19 cellular contexts compared by ENCODE assay signal in the genomic region with DNA sequence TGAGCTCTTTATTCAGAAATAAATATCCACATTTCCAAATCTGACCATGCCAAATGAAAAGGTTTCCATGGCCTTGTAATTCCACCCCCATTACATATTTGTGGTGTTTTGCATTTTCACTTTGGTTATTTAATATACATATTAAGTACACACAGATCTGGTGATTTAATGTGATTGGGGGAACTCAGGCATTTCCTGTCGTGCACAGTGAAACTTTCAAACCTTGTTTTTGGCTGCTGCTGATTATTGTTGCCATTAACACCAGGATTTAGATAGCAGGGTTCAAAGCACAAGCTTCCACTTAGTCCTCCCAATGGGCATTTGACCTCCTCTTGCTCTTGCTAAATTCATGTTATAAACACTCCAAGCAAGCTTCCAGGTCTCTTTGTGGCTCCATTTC.
A peak's percentile ranks its signal among the peaks of the same experiment; 100 is the strongest.
DNase-seq lines count a peak whose midpoint lies in the region; ATAC-seq and TF ChIP-seq lines count a peak whose summit lies in the region.
"Had no signal": no experiment of that assay in that cellular context is flagged by ENCODE, and none has a peak within 500 bp of the region (broad histone marks: within the 10 kb centered on the region; RNA-seq: fewer than 3 reads in every experiment).

No MANE protein-coding gene starts in this region.

- no peak for DNase-seq in activated CD8-positive, alpha-beta memory T cell treated with anti-CD3 and anti-CD28 coated beads, Interleukin-2, amount 10 ng/mL, durations not matched to agents 7 days and 5 days
- no peak for DNase-seq in activated CD8-positive, alpha-beta memory T cell treated with anti-CD3 and anti-CD28 coated beads, Interleukin-2, amount 50 U/mL, for 48 hours
- peak; percentile 66 for DNase-seq in MV-4-11 (lab: John Stamatoyannopoulos, UW)
- DNase-seq in dermis blood vessel endothelial cell: peak; percentile 34
- DNase-seq in PC-9: no peak
- no peak for DNase-seq in activated effector memory CD4-positive, alpha-beta T cell treated with anti-CD3 and anti-CD28 coated beads, Interleukin-2, amount 50 U/mL, for 16 hours
- DNase-seq in SIG-M5 treated with dmso at 0.1 percent for 504 hours (lab: John Stamatoyannopoulos, UW; ENCODE audit: unreplicated experiment): no peak
- DNase-seq: activated CD4-positive, alpha-beta T cell treated with anti-CD3 and anti-CD28 coated beads for 1 hour; activated T-cell treated with anti-CD3 and anti-CD28 coated beads for 4 hours; adrenal gland; DMS79 treated with DMSO at 0.1 percent for 48 hours; NCI-H1436; NCI-H226; NK-92 treated with Interleukin-12 subunit alpha and Interleukin-12 subunit beta, amount 100 ng/mL, for 24 hours had no signal

- ATAC-seq in activated CD8-positive, alpha-beta memory T cell treated with anti-CD3 and anti-CD28 coated beads, Interleukin-2, amount 10 ng/mL, durations not matched to agents 7 days and 5 days: no peak
- ATAC-seq: A549, K562 had no signal

- peaks cover 47% of the 10 kb centered on the region for H3K4me1 Mint-ChIP-seq in activated CD8-positive, alpha-beta memory T cell treated with anti-CD3 and anti-CD28 coated beads, Interleukin-2, amount 10 ng/mL, durations not matched to agents 7 days and 5 days

- no peaks in the 10 kb centered on the region for H4K20me1 ChIP-seq in PC-9 (ENCODE audit: insufficient read depth)

- H3K27ac ChIP-seq in skeletal muscle tissue (ENCODE audit: low read depth, low read length) (peak overlapping the region; percentile 64), PC-9 (no peak overlapping the region)
- H3K27ac ChIP-seq: A549 had no signal

- H3K36me3 ChIP-seq in skeletal muscle tissue (ENCODE audit: control insufficient read depth in 3 of 3, insufficient read depth in 3 of 3, low read length in 3 of 3) (no peaks in the 10 kb centered on the region), PC-9 (ENCODE audit: low read depth) (no peaks in the 10 kb centered on the region)
- H3K36me3 ChIP-seq: adrenal gland had no signal

- CTCF ChIA-PET in activated CD8-positive, alpha-beta memory T cell treated with anti-CD3 and anti-CD28 coated beads, Interleukin-2, amount 10 ng/mL, durations not matched to agents 7 days and 5 days (lab: Charles Lee): interaction anchor here (0.8 to 4.8 kb wide), 19 partner anchors 9 to 542 kb away, joined by 3 to 28 read pairs (median 6); a partner anchor contains a TSS
- CTCF ChIA-PET in PC-9 (lab: Charles Lee): interaction anchor here (0.6 kb wide), 1 partner anchor 477 kb away, joined by 4 read pairs; no protein-coding TSS in a partner anchor

- no peaks in the 10 kb centered on the region for H3K27me3 Mint-ChIP-seq in activated CD8-positive, alpha-beta memory T cell treated with anti-CD3 and anti-CD28 coated beads, Interleukin-2, amount 10 ng/mL, durations not matched to agents 7 days and 5 days
- H3K27me3 Mint-ChIP-seq: stimulated activated naive CD8-positive, alpha-beta T cell treated with anti-CD3 and anti-CD28 coated beads, Interleukin-15, Interleukin-2, amounts not matched to agents 100 ng/mL and 50 ng/mL, for 24 hours had no signal

- H3K4me2 ChIP-seq in PC-9: no peak overlapping the region
- H3K4me2 ChIP-seq: A549 had no signal

- H3K27ac Mint-ChIP-seq in activated CD8-positive, alpha-beta memory T cell treated with anti-CD3 and anti-CD28 coated beads, Interleukin-2, amount 10 ng/mL, durations not matched to agents 7 days and 5 days: peak overlapping the region; percentile 97
- H3K27ac Mint-ChIP-seq: stimulated activated naive CD8-positive, alpha-beta T cell treated with anti-CD3 and anti-CD28 coated beads, Interleukin-15, Interleukin-2, amounts not matched to agents 100 ng/mL and 50 ng/mL, for 24 hours had no signal

- H3K9me3 Mint-ChIP-seq in activated CD8-positive, alpha-beta memory T cell treated with anti-CD3 and anti-CD28 coated beads, Interleukin-2, amount 10 ng/mL, durations not matched to agents 7 days and 5 days (ENCODE audit: low read depth): no peaks in the 10 kb centered on the region

- POLR2A ChIA-PET in PC-9 (lab: Charles Lee; ENCODE audit: unreplicated experiment): no interaction called here

- H3K9me3 ChIP-seq in skeletal muscle tissue (ENCODE audit: control insufficient read depth in 3 of 3, low read length in 3 of 3) (no peaks in the 10 kb centered on the region), PC-9 (ENCODE audit: insufficient read depth, low read depth) (no peaks in the 10 kb centered on the region)
- H3K9me3 ChIP-seq: A549, adrenal gland had no signal

- BruUV-seq in PC-9 (replicated peaks; lab: Mats Ljungman, UMichigan): no TSS peak

- H3K4me1 ChIP-seq in skeletal muscle tissue (ENCODE audit: control insufficient read depth in 3 of 3, insufficient read depth in 3 of 3, low read length in 3 of 3) (peaks cover 46 to 57% (median 52%) of the 10 kb centered on the region in 3 donors), PC-9 (replicated peaks; ENCODE audit: insufficient read depth) (peaks cover 27% of the 10 kb centered on the region)
- H3K4me1 ChIP-seq: A549 had no signal

- no peak overlapping the region for H3K4me3 ChIP-seq in skeletal muscle tissue (ENCODE audit: low read length in 3 of 3)
- no peak overlapping the region for H3K4me3 ChIP-seq in PC-9
- H3K4me3 ChIP-seq: A549, adrenal gland, K562 had no signal

- H3K27me3 ChIP-seq in skeletal muscle tissue (ENCODE audit: control insufficient read depth in 3 of 3, insufficient read depth in 3 of 3, low read length in 3 of 3) (no peaks in the 10 kb centered on the region), PC-9 (ENCODE audit: insufficient read depth, low read depth) (no peaks in the 10 kb centered on the region)
- H3K27me3 ChIP-seq: adrenal gland had no signal

- H3K9ac ChIP-seq in skeletal muscle tissue (ENCODE audit: low read depth in 1 of 3, low read length in 3 of 3): no peak overlapping the region

- H3K36me3 Mint-ChIP-seq in activated CD8-positive, alpha-beta memory T cell treated with anti-CD3 and anti-CD28 coated beads, Interleukin-2, amount 10 ng/mL, durations not matched to agents 7 days and 5 days: peaks cover 7% of the 10 kb centered on the region
- H3K36me3 Mint-ChIP-seq: CD4-positive, CD25-positive, alpha-beta regulatory T cell had no signal

- TF ChIP-seq CTCF in PC-9 (conservative IDR thresholded peaks at IDR 0.05): no peak

- H3K79me2 ChIP-seq in PC-9 (ENCODE audit: low read depth): no peaks in the 10 kb centered on the region

- no peak overlapping the region for H3K4me3 Mint-ChIP-seq in activated CD8-positive, alpha-beta memory T cell treated with anti-CD3 and anti-CD28 coated beads, Interleukin-2, amount 10 ng/mL, durations not matched to agents 7 days and 5 days
- H3K4me3 Mint-ChIP-seq: stimulated activated naive CD8-positive, alpha-beta T cell treated with anti-CD3 and anti-CD28 coated beads, Interleukin-15, Interleukin-2, amounts not matched to agents 100 ng/mL and 50 ng/mL, for 24 hours had no signal

- H2AFZ ChIP-seq in PC-9: no peak overlapping the region

- H3K9me2 ChIP-seq in PC-9 (ENCODE audit: insufficient read depth): no peaks in the 10 kb centered on the region

- intact Hi-C loops in PC-9 (cut with micrococcal nuclease; ENCODE audit: unreplicated experiment): loop anchor here (5.0 kb wide), 1 partner anchor 199 kb away; a partner anchor contains a TSS

- H3F3A ChIP-seq in PC-9 (ENCODE audit: insufficient read depth, low read depth): peaks cover 12% of the 10 kb centered on the region

Comparison
In these comparisons a context has a peak if more than half of its experiments do, and no peak if none do; other contexts are left out.
1. DNase-seq: peak in MV-4-11 (single experiment) and dermis blood vessel endothelial cell (single experiment); none in activated CD8-positive, alpha-beta memory T cell treated with anti-CD3 and anti-CD28 coated beads, Interleukin-2, amount 10 ng/mL, durations not matched to agents 7 days and 5 days (single experiment), activated CD8-positive, alpha-beta memory T cell treated with anti-CD3 and anti-CD28 coated beads, Interleukin-2, amount 50 U/mL, for 48 hours (single experiment), PC-9 (0 of 2), activated effector memory CD4-positive, alpha-beta T cell treated with anti-CD3 and anti-CD28 coated beads, Interleukin-2, amount 50 U/mL, for 16 hours (single experiment) and SIG-M5 treated with dmso at 0.1 percent for 504 hours (single experiment).